13 cellular contexts compared by ENCODE assay signal in genomic region chr2:150909613-150910012, GRCh38.
DNase-seq lines count a peak whose midpoint lies in the region; ATAC-seq and TF ChIP-seq lines count a peak whose summit lies in the region.
"Had no signal": no experiment of that assay in that cellular context is flagged by ENCODE, and none has a peak within 500 bp of the region (broad histone marks: within the 10 kb centered on the region; RNA-seq: fewer than 3 reads in every experiment).

No MANE protein-coding gene starts in this region.

- intact Hi-C loops in left ventricle myocardium superior (cut with micrococcal nuclease) = no loop called here

- ATAC-seq in GM18867 (IDR thresholded peaks at IDR 0.05; ENCODE audit: unreplicated experiment) = peak; percentile 54
- no peak for ATAC-seq in HG02973 (IDR thresholded peaks at IDR 0.05; ENCODE audit: unreplicated experiment)
- ATAC-seq in left ventricle myocardium superior = no peak
- ATAC-seq: heart right ventricle, psoas muscle had no signal

- H3K36me3 ChIP-seq in MM.1S (replicated peaks; ENCODE audit: insufficient read depth, low read length) = no peaks in the 10 kb centered on the region
- H3K36me3 ChIP-seq: heart right ventricle had no signal

- peaks cover 18% of the 10 kb centered on the region for H3K4me1 ChIP-seq in MM.1S (ENCODE audit: low read length)
- H3K4me1 ChIP-seq: psoas muscle had no signal

- no peaks in the 10 kb centered on the region for H3K27me3 ChIP-seq in MM.1S (replicated peaks; ENCODE audit: insufficient read depth, low read length)
- H3K27me3 ChIP-seq: heart right ventricle had no signal

- H3K9me2 ChIP-seq in MM.1S (replicated peaks; ENCODE audit: insufficient read depth, low read length) = no peaks in the 10 kb centered on the region

- H3K9me3 ChIP-seq in MM.1S (replicated peaks; ENCODE audit: insufficient read depth, low read length) = no peaks in the 10 kb centered on the region
- H3K9me3 ChIP-seq: heart right ventricle, psoas muscle had no signal

- H3K27ac ChIP-seq in MM.1S (ENCODE audit: low read length) = peak overlapping the region; percentile 49; the same call in 1 of the 2 replicates
- H3K27ac ChIP-seq: heart right ventricle, psoas muscle had no signal

- H3K79me2 ChIP-seq in MM.1S (ENCODE audit: low read length) = no peaks in the 10 kb centered on the region

- no peak overlapping the region for H2AFZ ChIP-seq in MM.1S (ENCODE audit: low read length)

- DNase-seq in AG10803 (ENCODE audit: low read depth) (no peak), MM.1S (peak; percentile 28), epithelial cell of proximal tubule (ENCODE audit: low read depth) (no peak), putamen (ENCODE audit: low spot score) (no peak), left ventricle myocardium superior (no peak)
- DNase-seq in activated T-cell treated with anti-CD3 and anti-CD28 coated beads, Interleukin-2, amount 50 U/mL, for 1 hour = no peak
- DNase-seq: activated B cell treated with CpG ODN at 0.5 μM for 24 hours, cerebellar nuclear complex, DMS153, heart right ventricle, psoas muscle had no signal

- no peaks in the 10 kb centered on the region for H3F3A ChIP-seq in MM.1S (ENCODE audit: insufficient read depth, low read length)

- no peak overlapping the region for H3K9ac ChIP-seq in MM.1S (ENCODE audit: low read length)

- TF ChIP-seq CTCF in AG10803 (conservative IDR thresholded peaks at IDR 0.05; ENCODE audit: low read length) (peak; percentile 11; the same call in 1 of the 2 replicates), MM.1S (IDR thresholded peaks at IDR 0.05; ENCODE audit: low read length) (peak; percentile 37), epithelial cell of proximal tubule (conservative IDR thresholded peaks at IDR 0.05; ENCODE audit: low read depth, low read length) (peak; percentile 29)

- H3K4me3 ChIP-seq in AG10803 (ENCODE audit: low read length) = no peak overlapping the region
- no peak overlapping the region for H3K4me3 ChIP-seq in MM.1S (ENCODE audit: low read length)
- H3K4me3 ChIP-seq in epithelial cell of proximal tubule (ENCODE audit: low read depth, low read length) = no peak overlapping the region
- H3K4me3 ChIP-seq: heart right ventricle, psoas muscle had no signal

- H4K20me1 ChIP-seq in MM.1S (ENCODE audit: insufficient read depth, low read length) = no peaks in the 10 kb centered on the region

- 0 out of 2 replicates have a peak overlapping the region, but pooled peaks have one; percentile 14 for H3K4me2 ChIP-seq in MM.1S (ENCODE audit: low read depth, low read length)
